Comparison of ENCODE assay signal across 33 cellular contexts in genomic region chr11:20029193-20029592, GRCh38.
DNase-seq lines count a peak whose midpoint lies in the region; ATAC-seq and TF ChIP-seq lines count a peak whose summit lies in the region.
"Had no signal": no experiment of that assay in that cellular context is flagged by ENCODE, and none has a peak within 500 bp of the region (broad histone marks: within the 10 kb centered on the region; RNA-seq: fewer than 3 reads in every experiment).

No MANE protein-coding gene starts in this region.

- no peak overlapping the region for H3K27ac ChIP-seq in HEK293 (ENCODE audit: extremely low read depth, low read depth, low read length)
- peak overlapping the region; percentile 89 for H3K27ac ChIP-seq in RWPE2 (ENCODE audit: poor library complexity, severe bottlenecking)
- H3K27ac ChIP-seq: 22Rv1, adrenal gland, brain microvascular endothelial cell, colonic mucosa, foreskin keratinocyte, left lung, Peyer's patch, SK-N-MC, thoracic aorta had no signal

- H3K36me3 ChIP-seq in HEK293 (ENCODE audit: control insufficient read depth in 2 of 2, insufficient read depth in 1 of 2, low read length in 2 of 2) (no peaks in the 10 kb centered on the region), RWPE2 (ENCODE audit: low read depth) (no peaks in the 10 kb centered on the region)
- H3K36me3 ChIP-seq: adrenal gland, brain microvascular endothelial cell, colonic mucosa, left lung, Peyer's patch, thoracic aorta had no signal

- H3K9me3 ChIP-seq in HEK293 (ENCODE audit: control insufficient read depth, insufficient read depth, low read depth, low read length), result no peaks in the 10 kb centered on the region
- H3K9me3 ChIP-seq in RWPE2 (ENCODE audit: severe bottlenecking), result no peaks in the 10 kb centered on the region
- H3K9me3 ChIP-seq: adrenal gland, colonic mucosa, left lung, Peyer's patch, thoracic aorta had no signal

- H3K27me3 Mint-ChIP-seq in nephron (ENCODE audit: low read depth), result peaks cover 6% of the 10 kb centered on the region

- H3K4me1 ChIP-seq in HEK293 (ENCODE audit: control insufficient read depth, insufficient read depth, low read length) (peaks cover 12% of the 10 kb centered on the region; the same call in 1 of the 2 replicates), RWPE2 (ENCODE audit: insufficient read depth, poor library complexity, severe bottlenecking) (peaks cover 64% of the 10 kb centered on the region)
- H3K4me1 ChIP-seq: adrenal gland, colonic mucosa, left lung, Peyer's patch had no signal

- H3K4me3 ChIP-seq in HEK293 (ENCODE audit: low read depth, low read length), result no peak overlapping the region
- H3K4me3 ChIP-seq in RWPE2 (ENCODE audit: severe bottlenecking), result no peak overlapping the region
- H3K4me3 ChIP-seq: adrenal gland, colonic mucosa, left lung, Peyer's patch, SK-N-MC, thoracic aorta had no signal

- ATAC-seq in RWPE2 (ENCODE audit: low read depth) (no peak), HG02759 (IDR thresholded peaks at IDR 0.05; ENCODE audit: unreplicated experiment) (no peak), HG02763 (IDR thresholded peaks at IDR 0.05; ENCODE audit: unreplicated experiment) (no peak)
- ATAC-seq: CD8-positive, alpha-beta T cell; esophagus mucosa; foreskin keratinocyte; left lung; naive thymus-derived CD4-positive, alpha-beta T cell had no signal

- H3K27ac Mint-ChIP-seq in nephron, result peak overlapping the region; percentile 77 to 90 (median 87)
- H3K27ac Mint-ChIP-seq: activated T-cell treated with anti-CD3 and anti-CD28 coated beads, Interleukin-2, amount 50 U/mL, for 24 hours; CD8-positive, alpha-beta T cell; naive thymus-derived CD4-positive, alpha-beta T cell had no signal

- CTCF ChIA-PET in HEK293 (lab: Yijun Ruan, JAX), result interaction anchor here (1.0 to 2.4 kb wide), 3 partner anchors 72 to 98 kb away, joined by 3 to 9 read pairs (median 3); no protein-coding TSS in a partner anchor

- POLR2A ChIA-PET in HEK293 (lab: Yijun Ruan, JAX), result no interaction called here

- DNase-seq in DMS53 (lab: John Stamatoyannopoulos, UW) (peak; percentile 30), DMS53 treated with DMSO at 0.1 percent for 48 hours (lab: John Stamatoyannopoulos, UW; ENCODE audit: unreplicated experiment) (no peak), RWPE2 (ENCODE audit: low spot score) (no peak), GM20000 (ENCODE audit: low spot score) (no peak)
- DNase-seq: activated CD4-positive, alpha-beta T cell treated with anti-CD3 and anti-CD28 coated beads for 48 hours; activated naive CD4-positive, alpha-beta T cell; activated T-cell treated with anti-CD3 and anti-CD28 coated beads, Interleukin-2, amount 50 U/mL, for 24 hours; adrenal gland; brain microvascular endothelial cell; CD8-positive, alpha-beta T cell; colonic mucosa; effector memory CD4-positive, alpha-beta T cell; foreskin keratinocyte; GF-D8; GOT3; left lung; naive thymus-derived CD4-positive, alpha-beta T cell; NCI-H1105; NCI-H2081 treated with DMSO at 0.1 percent for 48 hours; NCI-H524; Peyer's patch; retina; stimulated activated CD4-positive, alpha-beta T cell treated with anti-CD3 and anti-CD28 coated beads, Interleukin-4, amount 100 ng/mL, for 4 hours; stimulated activated naive CD4-positive, alpha-beta T cell; T-helper 2 cell had no signal

- H3K4me1 Mint-ChIP-seq in nephron, result peaks cover 87% of the 10 kb centered on the region
- H3K4me1 Mint-ChIP-seq: naive thymus-derived CD4-positive, alpha-beta T cell had no signal

- no peaks in the 10 kb centered on the region for H3K36me3 Mint-ChIP-seq in nephron (ENCODE audit: low read depth)
- H3K36me3 Mint-ChIP-seq: CD8-positive, alpha-beta T cell; naive thymus-derived CD4-positive, alpha-beta T cell had no signal

- H3K9me3 Mint-ChIP-seq in nephron, result no peaks in the 10 kb centered on the region
- H3K9me3 Mint-ChIP-seq: activated T-cell treated with anti-CD3 and anti-CD28 coated beads, Interleukin-2, amount 50 U/mL, for 24 hours; CD8-positive, alpha-beta T cell; naive thymus-derived CD4-positive, alpha-beta T cell had no signal

- H3K27me3 ChIP-seq in RWPE2 (ENCODE audit: insufficient read depth, poor library complexity, severe bottlenecking), result no peaks in the 10 kb centered on the region
- H3K27me3 ChIP-seq: adrenal gland, brain microvascular endothelial cell, colonic mucosa, foreskin keratinocyte, left lung, Peyer's patch had no signal

- no peak for TF ChIP-seq CTCF in HEK293 (tag by site-specific recombination; IDR thresholded peaks at IDR 0.05)
- TF ChIP-seq CTCF in RWPE2 (IDR thresholded peaks at IDR 0.05; ENCODE audit: poor library complexity, severe bottlenecking), result no peak
- TF ChIP-seq CTCF in nephron (IDR thresholded peaks at IDR 0.05; ENCODE audit: unreplicated experiment in 3 of 3), result no peak
- no peak for TF ChIP-seq CTCF in GM20000 (IDR thresholded peaks at IDR 0.05; ENCODE audit: extremely low read depth, missing control alignments)

- peak overlapping the region in 2 of 3 experiments; percentile 7 to 35 for H3K4me3 Mint-ChIP-seq in nephron
- H3K4me3 Mint-ChIP-seq: activated T-cell treated with anti-CD3 and anti-CD28 coated beads, Interleukin-2, amount 50 U/mL, for 24 hours; CD8-positive, alpha-beta T cell; naive thymus-derived CD4-positive, alpha-beta T cell had no signal

TF ChIP-seq in HEK293, 187 proteins besides CTCF, POLR2A, EP300 and RAD21:
- TF ChIP-seq ZBTB17 (tag by site-specific recombination; IDR thresholded peaks at IDR 0.05), result no peak
- TF ChIP-seq, protein P1, sequence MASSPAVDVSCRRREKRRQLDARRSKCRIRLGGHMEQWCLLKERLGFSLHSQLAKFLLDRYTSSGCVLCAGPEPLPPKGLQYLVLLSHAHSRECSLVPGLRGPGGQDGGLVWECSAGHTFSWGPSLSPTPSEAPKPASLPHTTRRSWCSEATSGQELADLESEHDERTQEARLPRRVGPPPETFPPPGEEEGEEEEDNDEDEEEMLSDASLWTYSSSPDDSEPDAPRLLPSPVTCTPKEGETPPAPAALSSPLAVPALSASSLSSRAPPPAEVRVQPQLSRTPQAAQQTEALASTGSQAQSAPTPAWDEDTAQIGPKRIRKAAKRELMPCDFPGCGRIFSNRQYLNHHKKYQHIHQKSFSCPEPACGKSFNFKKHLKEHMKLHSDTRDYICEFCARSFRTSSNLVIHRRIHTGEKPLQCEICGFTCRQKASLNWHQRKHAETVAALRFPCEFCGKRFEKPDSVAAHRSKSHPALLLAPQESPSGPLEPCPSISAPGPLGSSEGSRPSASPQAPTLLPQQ (tag by site-specific recombination; IDR thresholded peaks at IDR 0.05), result peak; percentile 72; the same call in 1 of the 2 replicates
